ENCODE assay signal across 20 cellular contexts in genomic region chr9:73284386-73284785, GRCh38.
"Had no signal": no experiment of that assay in that cellular context is flagged by ENCODE, and none has a peak within 500 bp of the region (broad histone marks: within the 10 kb centered on the region; RNA-seq: fewer than 3 reads in every experiment).

No MANE protein-coding gene starts in this region.

- H3K4me3 Mint-ChIP-seq: dendritic cell treated with granulocyte-macrophage colony-stimulating factor and Interleukin-4, amounts not matched to agents 40 ng/mL and 50 ng/mL, for 4 days; effector memory CD8-positive, alpha-beta T cell; endodermal cell had no signal

- H3K27ac Mint-ChIP-seq: dendritic cell treated with granulocyte-macrophage colony-stimulating factor and Interleukin-4, amounts not matched to agents 40 ng/mL and 50 ng/mL, for 4 days; effector memory CD8-positive, alpha-beta T cell; endodermal cell had no signal

- H3K4me3 ChIP-seq: colonic mucosa, gastroesophageal sphincter, heart right ventricle, left lung, lower lobe of right lung, mucosa of descending colon had no signal

- H3K27me3 ChIP-seq: colonic mucosa, gastroesophageal sphincter, heart right ventricle, left lung had no signal

- H3K4me1 ChIP-seq: colonic mucosa, foreskin keratinocyte, gastroesophageal sphincter, heart right ventricle, left lung, lower lobe of right lung had no signal

- DNase-seq: colonic mucosa; cortex of kidney; effector CD8-positive, alpha-beta T cell; effector memory CD8-positive, alpha-beta T cell; endodermal cell; erythroblast; foreskin keratinocyte; head of caudate nucleus; heart right ventricle; hippocampal formation; left cardiac atrium; left lung; left ventricle myocardium superior; lower lobe of right lung; mesenchymal stem cell; mucosa of descending colon had no signal

- H3K36me3 ChIP-seq: colonic mucosa, gastroesophageal sphincter, heart right ventricle, left lung, lower lobe of right lung had no signal

- H3K9me3 ChIP-seq: colonic mucosa, gastroesophageal sphincter, heart right ventricle, left lung, lower lobe of right lung, mucosa of descending colon had no signal

- H3K27ac ChIP-seq: colonic mucosa, epithelial cell of prostate, foreskin keratinocyte, gastroesophageal sphincter, heart right ventricle, left lung, lower lobe of right lung had no signal

- ATAC-seq: effector memory CD8-positive, alpha-beta T cell; esophagus mucosa; foreskin keratinocyte; gastroesophageal sphincter; heart right ventricle; left cardiac atrium; left lung; left ventricle myocardium superior; lower lobe of right lung; mucosa of descending colon had no signal

- H3K27me3 Mint-ChIP-seq: dendritic cell treated with granulocyte-macrophage colony-stimulating factor and Interleukin-4, amounts not matched to agents 40 ng/mL and 50 ng/mL, for 4 days had no signal

- H3K9me3 Mint-ChIP-seq: dendritic cell treated with granulocyte-macrophage colony-stimulating factor and Interleukin-4, amounts not matched to agents 40 ng/mL and 50 ng/mL, for 4 days; endodermal cell had no signal
